9 cellular contexts compared by ENCODE assay signal in the genomic region with DNA sequence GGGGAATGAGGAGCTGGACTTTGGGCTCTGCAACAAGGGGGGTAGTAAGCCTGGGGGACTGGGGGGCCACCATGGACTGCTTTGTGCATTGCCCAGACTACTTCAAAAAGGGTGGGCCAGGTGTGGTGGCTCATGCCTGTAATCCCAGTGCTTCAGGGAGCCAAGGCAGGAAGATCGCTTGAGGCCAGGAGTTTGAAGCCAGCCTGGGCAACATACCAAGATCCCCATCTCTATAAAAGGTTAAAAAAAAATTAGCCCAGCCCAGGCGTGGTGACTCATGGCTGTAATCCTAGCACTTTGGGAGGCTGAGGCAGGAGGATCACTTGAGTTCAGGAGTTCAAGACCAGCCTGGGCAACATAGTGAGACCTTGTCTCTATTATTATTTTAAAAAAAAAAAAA. TPM values are rescaled to one million over a fixed set of nuclear protein-coding genes. Genes with fewer than 3 reads are reported as not detected.
DNase-seq lines count a peak whose midpoint lies in the region; ATAC-seq and TF ChIP-seq lines count a peak whose summit lies in the region.
"Not testable (repeated sequence)": the region's sequence is repeated elsewhere in the genome, so short reads cannot be mapped to it uniquely, and the experiment has no call there.
"Had no signal": no experiment of that assay in that cellular context is flagged by ENCODE, and none has a peak within 500 bp of the region (broad histone marks: within the 10 kb centered on the region; RNA-seq: fewer than 3 reads in every experiment).

No MANE protein-coding gene starts in this region.

- not testable (repeated sequence) for H2BK5ac ChIP-seq in IMR-90 (ENCODE audit: low read depth, low read length, poor library complexity, severe bottlenecking)

- peak overlapping the region; percentile 92 for H3K27ac ChIP-seq in CD4-positive, CD25-positive, alpha-beta regulatory T cell (ENCODE audit: insufficient read depth, low read length, poor library complexity, severe bottlenecking)
- H3K27ac ChIP-seq in IMR-90 (ENCODE audit: insufficient read depth, low read length); neural progenitor cell: not testable (repeated sequence)
- H3K27ac ChIP-seq in SK-N-SH (ENCODE audit: low read depth in 2 of 2, low read length in 1 of 2): peak overlapping the region; percentile 61 to 89
- H3K27ac ChIP-seq in adrenal gland: peak overlapping the region; percentile 90 to 98 (median 93)
- H3K27ac ChIP-seq in temporal lobe (ENCODE audit: low read depth, low read length): peak overlapping the region; percentile 95

- CTCF ChIA-PET in IMR-90 (lab: Yijun Ruan, JAX): interaction anchor here (0.6 to 0.9 kb wide), 2 partner anchors 21 to 114 kb away, joined by 3 to 4 read pairs; no protein-coding TSS in a partner anchor
- CTCF ChIA-PET in SK-N-SH (lab: Yijun Ruan, JAX): interaction anchor here (1.0 to 1.2 kb wide), 2 partner anchors 64 to 118 kb away, joined by 3 read pairs; a partner anchor contains a TSS

- TF ChIP-seq EP300 in SK-N-SH (IDR thresholded peaks at IDR 0.05; ENCODE audit: borderline replicate concordance in 1 of 2, low read depth in 1 of 2, low read length in 1 of 2): not testable (repeated sequence)

- peak overlapping the region in 1 of 2 experiments; percentile 92; a peak in 1 of 4 replicates for H4K8ac ChIP-seq in IMR-90 (ENCODE audit: low read depth in 2 of 2, low read length in 2 of 2)

- not testable (repeated sequence) for H3K4me2 ChIP-seq in IMR-90 (ENCODE audit: low read depth, low read length)
- H3K4me2 ChIP-seq in SK-N-SH (peak overlapping the region; percentile 87), neural progenitor cell (peak overlapping the region; percentile 82)

- intact Hi-C loops in IMR-90 (cut with micrococcal nuclease); adrenal gland (cut with DNase I): not testable (repeated sequence)

- H3K4me1 Mint-ChIP-seq in CD4-positive, CD25-positive, alpha-beta regulatory T cell: peaks cover 0 to 49% (median 15%) of the 10 kb centered on the region in 4 donors
- peaks cover 16% of the 10 kb centered on the region for H3K4me1 Mint-ChIP-seq in neural progenitor cell

- POLR2A ChIA-PET in IMR-90 (lab: Charles Lee; ENCODE audit: unreplicated experiment); SK-N-SH (lab: Yijun Ruan, JAX): not testable (repeated sequence)

- not testable (repeated sequence) for H4K5ac ChIP-seq in IMR-90 (ENCODE audit: low read depth, low read length)

- H3K36me3 ChIP-seq in CD4-positive, CD25-positive, alpha-beta regulatory T cell (ENCODE audit: control insufficient read depth, insufficient read depth, low read length); IMR-90 (ENCODE audit: control insufficient read depth, insufficient read depth, low read length); SK-N-SH (replicated peaks in 1 of 2; ENCODE audit: control insufficient read depth in 1 of 2, insufficient read depth in 2 of 2, low read length in 1 of 2); adrenal gland (replicated peaks in 1 of 2); neural progenitor cell: not testable (repeated sequence)

- not testable (repeated sequence) for ATAC-seq in CD4-positive, CD25-positive, alpha-beta regulatory T cell (ENCODE audit: low read depth in 2 of 2); IMR-90 (ENCODE audit: low read depth)

- BruUV-seq in IMR-90 (replicated peaks; lab: Mats Ljungman, UMichigan): not testable (repeated sequence)

- peak overlapping the region; percentile 77 for H3K4me3 ChIP-seq in CD4-positive, CD25-positive, alpha-beta regulatory T cell (ENCODE audit: low read depth, low read length)
- not testable (repeated sequence) for H3K4me3 ChIP-seq in IMR-90 (ENCODE audit: insufficient read depth, low read depth, low read length)
- peak overlapping the region; percentile 63 to 68; a peak in 3 of 4 replicates for H3K4me3 ChIP-seq in SK-N-SH (ENCODE audit: low read depth in 2 of 2, low read length in 1 of 2)
- peak overlapping the region in 2 of 4 donors; percentile 37 to 74 for H3K4me3 ChIP-seq in adrenal gland
- H3K4me3 ChIP-seq in epithelial cell of proximal tubule (ENCODE audit: low read depth, low read length): peak overlapping the region; percentile 83
- peak overlapping the region; percentile 64 for H3K4me3 ChIP-seq in neural progenitor cell

- peaks cover 18% of the 10 kb centered on the region for H3F3A ChIP-seq in SK-N-SH (replicated peaks; ENCODE audit: insufficient read depth)
- not testable (repeated sequence) for H3F3A ChIP-seq in neural progenitor cell (ENCODE audit: low read depth)

- peak overlapping the region; percentile 91 to 96 (median 94) for H3K27ac Mint-ChIP-seq in CD4-positive, CD25-positive, alpha-beta regulatory T cell
- not testable (repeated sequence) for H3K27ac Mint-ChIP-seq in neural progenitor cell

- no CpG with 5 or more reads among the region's 2 CpGs for WGBS in IMR-90 (ENCODE audit: extremely low coverage in 2 of 2, insufficient read length in 1 of 2), 2 experiments
- WGBS in SK-N-SH (ENCODE audit: low lambda C conversion rate): 95% methylated on average over 2 of the region's 2 CpGs
- WGBS in adrenal gland, 4 donors: 50 to 86% (median 63%) methylated on average over 2 of the region's 2 CpGs

- H3K79me1 ChIP-seq in IMR-90 (ENCODE audit: low read depth in 1 of 2, low read length in 2 of 2): peaks cover 4 to 24% of the 10 kb centered on the region in 2 experiments; a peak in 2 of 4 replicates

- not testable (repeated sequence) for H2BK20ac ChIP-seq in IMR-90 (ENCODE audit: low read depth, low read length)

- not testable (repeated sequence) for H3K56ac ChIP-seq in IMR-90 (ENCODE audit: extremely low read depth, insufficient read depth, low read length)

- not testable (repeated sequence) for H3K36me3 Mint-ChIP-seq in CD4-positive, CD25-positive, alpha-beta regulatory T cell; neural progenitor cell

- H2BK120ac ChIP-seq in IMR-90 (ENCODE audit: low read depth, low read length): not testable (repeated sequence)

- in situ Hi-C loops in IMR-90 (cut with MboI; ENCODE audit: low sequenced_read_pairs): not testable (repeated sequence)

- H3K9me2 ChIP-seq in SK-N-SH: not testable (repeated sequence)

- not testable (repeated sequence) for TF ChIP-seq POLR2A in IMR-90 (IDR thresholded peaks at IDR 0.05; ENCODE audit: low read depth, low read length); adrenal gland (IDR thresholded peaks at IDR 0.05)

- not testable (repeated sequence) for H3K27me3 ChIP-seq in CD4-positive, CD25-positive, alpha-beta regulatory T cell (ENCODE audit: control insufficient read depth, insufficient read depth, low read length); IMR-90 (ENCODE audit: control insufficient read depth, insufficient read depth, low read length); SK-N-SH (ENCODE audit: insufficient read depth); adrenal gland; neural progenitor cell

- peak overlapping the region; percentile 95 for H2AK9ac ChIP-seq in IMR-90 (replicated peaks; ENCODE audit: low read depth, low read length, poor library complexity)

- H2AFZ ChIP-seq in IMR-90 (replicated peaks; ENCODE audit: low read length, poor library complexity); SK-N-SH (ENCODE audit: low read depth); neural progenitor cell (replicated peaks): not testable (repeated sequence)

- not testable (repeated sequence) for TF ChIP-seq CTCF in IMR-90 (conservative IDR thresholded peaks at IDR 0.05; ENCODE audit: low read depth, low read length); SK-N-SH (IDR thresholded peaks at IDR 0.05); adrenal gland (IDR thresholded peaks at IDR 0.05); epithelial cell of proximal tubule (conservative IDR thresholded peaks at IDR 0.05; ENCODE audit: low read depth, low read length); neural progenitor cell (IDR thresholded peaks at IDR 0.05)

- not testable (repeated sequence) for H3K27me3 Mint-ChIP-seq in CD4-positive, CD25-positive, alpha-beta regulatory T cell; neural progenitor cell (ENCODE audit: insufficient read depth, low read depth)

- H3K9ac ChIP-seq in IMR-90 (ENCODE audit: low read depth, low read length); SK-N-SH; neural progenitor cell: not testable (repeated sequence)

- peak overlapping the region; percentile 49; the same call in 1 of the 2 replicates for H2AK5ac ChIP-seq in IMR-90 (ENCODE audit: low read depth, low read length)

- H2BK15ac ChIP-seq in IMR-90 (ENCODE audit: low read depth, low read length): not testable (repeated sequence)

- not testable (repeated sequence) for H3K18ac ChIP-seq in IMR-90 (ENCODE audit: low read depth, low read length)

- H3K4ac ChIP-seq in IMR-90 (ENCODE audit: low read depth, low read length): peak overlapping the region; percentile 84; the same call in 1 of the 2 replicates

- not testable (repeated sequence) for H3K9me3 ChIP-seq in CD4-positive, CD25-positive, alpha-beta regulatory T cell (ENCODE audit: control insufficient read depth in 2 of 2, low read length in 2 of 2); IMR-90 (ENCODE audit: control insufficient read depth, insufficient read depth, low read length); SK-N-SH; adrenal gland (replicated peaks in 1 of 3); neural progenitor cell (ENCODE audit: low read depth)

- H3K9me3 Mint-ChIP-seq in CD4-positive, CD25-positive, alpha-beta regulatory T cell; neural progenitor cell: not testable (repeated sequence)

- not testable (repeated sequence) for H4K91ac ChIP-seq in IMR-90 (ENCODE audit: insufficient read depth, low read depth, low read length)

- TF ChIP-seq RAD21 in IMR-90 (IDR thresholded peaks at IDR 0.05; ENCODE audit: low read length); SK-N-SH (IDR thresholded peaks at IDR 0.05; ENCODE audit: low read length): not testable (repeated sequence)

- dilution Hi-C loops in IMR-90 (cut with HindIII; ENCODE audit: low sequenced_read_pairs, unreplicated experiment): not testable (repeated sequence)

- not testable (repeated sequence) for DNase-seq in CD4-positive, CD25-positive, alpha-beta regulatory T cell; IMR-90; SK-N-SH; epithelial cell of proximal tubule (ENCODE audit: low read depth); neural progenitor cell (ENCODE audit: low spot score)
- peak in 1 of 7 donors; percentile 57 for DNase-seq in adrenal gland
- peak; percentile 56 for DNase-seq in islet precursor cell

- H3K79me2 ChIP-seq in SK-N-SH (ENCODE audit: insufficient read depth); neural progenitor cell (ENCODE audit: low read depth): not testable (repeated sequence)

- H3K4me3 Mint-ChIP-seq in CD4-positive, CD25-positive, alpha-beta regulatory T cell: peak overlapping the region; percentile 87 to 97 (median 89)
- peak overlapping the region; percentile 84 for H3K4me3 Mint-ChIP-seq in neural progenitor cell

- peaks cover 50% of the 10 kb centered on the region for H3K4me1 ChIP-seq in CD4-positive, CD25-positive, alpha-beta regulatory T cell (ENCODE audit: control insufficient read depth, insufficient read depth, low read length, poor library complexity, severe bottlenecking)
- H3K4me1 ChIP-seq in IMR-90 (ENCODE audit: control insufficient read depth, insufficient read depth, low read length); neural progenitor cell: not testable (repeated sequence)
- H3K4me1 ChIP-seq in SK-N-SH (ENCODE audit: control insufficient read depth in 1 of 2, insufficient read depth in 2 of 2, low read depth in 1 of 2, low read length in 1 of 2): peaks cover 9 to 35% of the 10 kb centered on the region in 2 experiments; a peak in 2 of 4 replicates
- H3K4me1 ChIP-seq in adrenal gland (replicated peaks in 1 of 2): peaks cover 25 to 44% of the 10 kb centered on the region in 2 donors

- peaks cover 12% of the 10 kb centered on the region for H3K9me1 ChIP-seq in IMR-90 (ENCODE audit: insufficient read depth, low read length)

- not testable (repeated sequence) for H3K23ac ChIP-seq in IMR-90 (ENCODE audit: low read depth, low read length)

- not testable (repeated sequence) for H4K20me1 ChIP-seq in IMR-90 (ENCODE audit: insufficient read depth, low read length); SK-N-SH (ENCODE audit: insufficient read depth); neural progenitor cell (ENCODE audit: low read depth)

- H3K14ac ChIP-seq in IMR-90 (replicated peaks; ENCODE audit: low read depth, low read length): not testable (repeated sequence)

RNA-seq across cellular contexts. Expression of a gene that starts 3.5 kb away (rescaled TPM):
- 48.7 TPM for total RNA-seq in CD4-positive, CD25-positive, alpha-beta regulatory T cell
- polyA plus RNA-seq in CD4-positive, CD25-positive, alpha-beta regulatory T cell: 100 to 1,000 TPM; 148 to 228 (median 172) TPM
- 12.5 and 18.9 TPM in 2 replicates for total RNA-seq in IMR-90 (2012; rRNA removed)
- 55.0 and 64.4 TPM in 2 replicates for polyA plus RNA-seq in IMR-90 (2012; rRNA removed)
- 167 and 255 TPM in 2 replicates for polyA plus RNA-seq in IMR-90 (2012; cell fraction: cytosol; rRNA removed)
- 119 and 287 TPM in 2 replicates for polyA plus RNA-seq in IMR-90 (2012; cell fraction: nucleus; rRNA removed; ENCODE audit: low replicate concordance)
- 132 and 135 TPM in 2 replicates for polyA plus RNA-seq in SK-N-SH (2012; rRNA removed)
- polyA plus RNA-seq in SK-N-SH (2012; cell fraction: cytosol; rRNA removed): 90.4 and 111 TPM in 2 replicates
- polyA plus RNA-seq in SK-N-SH (2012; cell fraction: nucleus; rRNA removed): 166 and 231 TPM in 2 replicates
- 100 to 1,000 TPM in 3 of 8 donors, 10 to 100 TPM in 5; 73.6 to 257 (median 98.0) TPM for total RNA-seq in adrenal gland
- polyA plus RNA-seq in adrenal gland: 100 to 1,000 TPM in 2 of 3 donors, 10 to 100 TPM in 1; 15.5 to 103 (median 102) TPM
- total RNA-seq in epithelial cell of proximal tubule: 26.1 and 74.0 TPM in 2 replicates
- 68.1 and 88.8 TPM in 2 replicates for total RNA-seq in neural progenitor cell (ENCODE audit: low replicate concordance)
- 9.8 TPM for total RNA-seq in temporal lobe

RNA-seq across cellular contexts. Expression of a gene that starts 10.4 kb away (rescaled TPM):
- 13.2 TPM for total RNA-seq in CD4-positive, CD25-positive, alpha-beta regulatory T cell
- 1 to 10 TPM in 1 of 4 donors, under 1 TPM in 3; 0.57 to 1.2 (median 0.92) TPM for polyA plus RNA-seq in CD4-positive, CD25-positive, alpha-beta regulatory T cell
- not detected in 2 replicates for total RNA-seq in IMR-90 (2012; rRNA removed)
- polyA plus RNA-seq in IMR-90 (2012; rRNA removed): not detected in 2 replicates
- not detected in 2 replicates for polyA plus RNA-seq in IMR-90 (2012; cell fraction: cytosol; rRNA removed)
- polyA plus RNA-seq in IMR-90 (2012; cell fraction: nucleus; rRNA removed; ENCODE audit: low replicate concordance): not detected in 2 replicates
- not detected in 2 replicates for polyA plus RNA-seq in SK-N-SH (2012; rRNA removed)
- not detected in 2 replicates for polyA plus RNA-seq in SK-N-SH (2012; cell fraction: cytosol; rRNA removed)
- not detected in 2 replicates for polyA plus RNA-seq in SK-N-SH (2012; cell fraction: nucleus; rRNA removed)
- 1 to 10 TPM in 5 of 8 donors, under 1 TPM in 2, not detected in 1; 0.54 to 3.8 (median 1.6) TPM for total RNA-seq in adrenal gland
- 1 to 10 TPM in 2 of 3 donors, under 1 TPM in 1; 0.31 to 2.1 (median 1.1) TPM for polyA plus RNA-seq in adrenal gland
- total RNA-seq in epithelial cell of proximal tubule: not detected in 2 replicates
- total RNA-seq in neural progenitor cell (ENCODE audit: low replicate concordance): not detected in 2 replicates
- total RNA-seq in temporal lobe: not detected

RNA-seq across cellular contexts. Expression of a gene that starts 13.0 kb away (rescaled TPM):
- not detected for total RNA-seq in CD4-positive, CD25-positive, alpha-beta regulatory T cell
- polyA plus RNA-seq in CD4-positive, CD25-positive, alpha-beta regulatory T cell: under 1 TPM; 0.13 to 0.84 (median 0.35) TPM
- not detected in 2 replicates for total RNA-seq in IMR-90 (2012; rRNA removed)
- polyA plus RNA-seq in IMR-90 (2012; rRNA removed): not detected in 2 replicates
- not detected in 2 replicates for polyA plus RNA-seq in IMR-90 (2012; cell fraction: cytosol; rRNA removed)
- not detected in 2 replicates for polyA plus RNA-seq in IMR-90 (2012; cell fraction: nucleus; rRNA removed; ENCODE audit: low replicate concordance)
- polyA plus RNA-seq in SK-N-SH (2012; rRNA removed): not detected in 2 replicates
- polyA plus RNA-seq in SK-N-SH (2012; cell fraction: cytosol; rRNA removed): not detected in 2 replicates
- polyA plus RNA-seq in SK-N-SH (2012; cell fraction: nucleus; rRNA removed): not detected in 2 replicates
- total RNA-seq in adrenal gland: under 1 TPM in 1 of 8 donors, not detected in 7; 0.18 TPM
- polyA plus RNA-seq in adrenal gland: not detected
- not detected in 2 replicates for total RNA-seq in epithelial cell of proximal tubule
- not detected in 2 replicates for total RNA-seq in neural progenitor cell (ENCODE audit: low replicate concordance)
- total RNA-seq in temporal lobe: not detected
- total RNA-seq: SK-MEL-5 had no signal

RNA-seq across cellular contexts. Expression of a gene that starts 17.3 kb away (rescaled TPM):
- 124 TPM for total RNA-seq in CD4-positive, CD25-positive, alpha-beta regulatory T cell
- polyA plus RNA-seq in CD4-positive, CD25-positive, alpha-beta regulatory T cell: 100 to 1,000 TPM; 200 to 234 (median 219) TPM
- total RNA-seq in IMR-90 (2012; rRNA removed): 91.4 and 95.5 TPM in 2 replicates
- polyA plus RNA-seq in IMR-90 (2012; rRNA removed): 122 and 130 TPM in 2 replicates
- polyA plus RNA-seq in IMR-90 (2012; cell fraction: cytosol; rRNA removed): 119 and 146 TPM in 2 replicates
- polyA plus RNA-seq in IMR-90 (2012; cell fraction: nucleus; rRNA removed; ENCODE audit: low replicate concordance): 57.9 and 94.8 TPM in 2 replicates
- 192 and 207 TPM in 2 replicates for polyA plus RNA-seq in SK-N-SH (2012; rRNA removed)
- polyA plus RNA-seq in SK-N-SH (2012; cell fraction: cytosol; rRNA removed): 112 and 149 TPM in 2 replicates
- polyA plus RNA-seq in SK-N-SH (2012; cell fraction: nucleus; rRNA removed): 125 and 141 TPM in 2 replicates
- 100 to 1,000 TPM in 2 of 8 donors, 10 to 100 TPM in 6; 62.0 to 114 (median 83.9) TPM for total RNA-seq in adrenal gland
- polyA plus RNA-seq in adrenal gland: 100 to 1,000 TPM in 2 of 3 donors, 10 to 100 TPM in 1; 35.3 to 152 (median 119) TPM
- 62.0 and 63.4 TPM in 2 replicates for total RNA-seq in epithelial cell of proximal tubule
- total RNA-seq in neural progenitor cell (ENCODE audit: low replicate concordance): 20.3 and 38.5 TPM in 2 replicates
- total RNA-seq in temporal lobe: 49.4 TPM

RNA-seq across cellular contexts. Expression of a gene that starts 22.3 kb away (rescaled TPM):
- 70.5 TPM for total RNA-seq in CD4-positive, CD25-positive, alpha-beta regulatory T cell
- polyA plus RNA-seq in CD4-positive, CD25-positive, alpha-beta regulatory T cell: 100 to 1,000 TPM in 1 of 4 donors, 10 to 100 TPM in 3; 46.8 to 109 (median 72.8) TPM
- total RNA-seq in IMR-90 (2012; rRNA removed): 76.4 and 79.4 TPM in 2 replicates
- 138 and 151 TPM in 2 replicates for polyA plus RNA-seq in IMR-90 (2012; rRNA removed)
- polyA plus RNA-seq in IMR-90 (2012; cell fraction: cytosol; rRNA removed): 81.3 and 148 TPM in 2 replicates
- polyA plus RNA-seq in IMR-90 (2012; cell fraction: nucleus; rRNA removed; ENCODE audit: low replicate concordance): 81.7 and 240 TPM in 2 replicates
- polyA plus RNA-seq in SK-N-SH (2012; rRNA removed): 195 and 220 TPM in 2 replicates
- 55.4 and 101 TPM in 2 replicates for polyA plus RNA-seq in SK-N-SH (2012; cell fraction: cytosol; rRNA removed)
- 184 and 233 TPM in 2 replicates for polyA plus RNA-seq in SK-N-SH (2012; cell fraction: nucleus; rRNA removed)
- total RNA-seq in adrenal gland: 100 to 1,000 TPM in 5 of 8 donors, 10 to 100 TPM in 3; 65.1 to 142 (median 102) TPM
- 100 to 1,000 TPM in 2 of 3 donors, 10 to 100 TPM in 1; 28.9 to 159 (median 141) TPM for polyA plus RNA-seq in adrenal gland
- total RNA-seq in epithelial cell of proximal tubule: 88.8 and 137 TPM in 2 replicates
- 25.5 and 68.4 TPM in 2 replicates for total RNA-seq in neural progenitor cell (ENCODE audit: low replicate concordance)
- total RNA-seq in temporal lobe: 19.2 TPM
